ENCODE assay signal across 13 cellular contexts in the genomic region with DNA sequence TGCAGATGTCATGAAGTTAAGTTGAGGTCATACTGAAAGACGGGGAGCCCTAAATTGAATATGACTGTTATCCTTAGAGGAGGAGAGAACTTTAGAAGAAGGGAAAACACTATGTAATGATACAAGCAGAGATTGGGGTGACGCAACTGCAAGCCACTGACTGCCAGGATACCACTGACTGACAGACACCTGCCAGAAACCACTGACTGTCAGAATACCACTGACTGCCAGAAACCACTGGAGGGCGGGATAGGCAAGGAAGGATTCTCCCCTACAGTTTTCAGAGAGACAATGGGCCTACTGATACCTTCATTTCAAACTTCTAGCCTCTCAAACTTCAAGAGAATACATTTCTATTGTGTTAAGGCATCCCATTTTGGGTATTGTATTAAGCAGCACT.
DNase-seq lines count a peak whose midpoint lies in the region; ATAC-seq and TF ChIP-seq lines count a peak whose summit lies in the region.
"Had no signal": no experiment of that assay in that cellular context is flagged by ENCODE, and none has a peak within 500 bp of the region (broad histone marks: within the 10 kb centered on the region; RNA-seq: fewer than 3 reads in every experiment).

No MANE protein-coding gene starts in this region.

- H3K27me3 ChIP-seq in RWPE2 (ENCODE audit: insufficient read depth, poor library complexity, severe bottlenecking) = no peaks in the 10 kb centered on the region
- H3K27me3 ChIP-seq: upper lobe of left lung had no signal

- H3K4me1 ChIP-seq in RWPE2 (ENCODE audit: insufficient read depth, poor library complexity, severe bottlenecking) = no peaks in the 10 kb centered on the region
- H3K4me1 ChIP-seq: upper lobe of left lung had no signal

- intact Hi-C loops in Calu3 (cut with micrococcal nuclease; ENCODE audit: unreplicated experiment) (loop anchor here (2.0 to 5.0 kb wide), 2 partner anchors 160 to 188 kb away; no protein-coding TSS in a partner anchor), left colon (cut with DNase I, micrococcal nuclease) (no loop called here)

- H3K4me3 Mint-ChIP-seq in Calu3 (ENCODE audit: low read depth, unreplicated experiment) = no peak overlapping the region
- no peak overlapping the region for H3K4me3 Mint-ChIP-seq in effector memory CD8-positive, alpha-beta T cell
- H3K4me3 Mint-ChIP-seq in T-helper 17 cell = no peak overlapping the region
- H3K4me3 Mint-ChIP-seq: activated B cell treated with CpG ODN at 0.5 μM for 24 hours had no signal

- H3K36me3 Mint-ChIP-seq in Calu3 (ENCODE audit: insufficient read depth, unreplicated experiment) (no peaks in the 10 kb centered on the region), T-helper 17 cell (ENCODE audit: low read depth) (no peaks in the 10 kb centered on the region)
- no peaks in the 10 kb centered on the region for H3K36me3 Mint-ChIP-seq in effector memory CD8-positive, alpha-beta T cell (ENCODE audit: insufficient read depth)

- H3K9me3 Mint-ChIP-seq in Calu3 (ENCODE audit: low read depth, unreplicated experiment) = no peaks in the 10 kb centered on the region
- peaks cover 10 to 32% of the 10 kb centered on the region in 2 donors for H3K9me3 Mint-ChIP-seq in effector memory CD8-positive, alpha-beta T cell
- H3K9me3 Mint-ChIP-seq: activated B cell treated with CpG ODN at 0.5 μM for 24 hours had no signal

- TF ChIP-seq CTCF in Calu3 (IDR thresholded peaks at IDR 0.05; ENCODE audit: unreplicated experiment) (no peak), RWPE2 (IDR thresholded peaks at IDR 0.05; ENCODE audit: poor library complexity, severe bottlenecking) (peak; percentile 29)

- CTCF ChIA-PET in Calu3 (lab: Charles Lee) = no interaction called here

- BruUV-seq in Calu3 (replicated peaks; lab: Mats Ljungman, UMichigan) = no TSS peak

- no peak overlapping the region for H3K4me3 ChIP-seq in RWPE2 (ENCODE audit: severe bottlenecking)
- H3K4me3 ChIP-seq: upper lobe of left lung had no signal

- H3K27ac Mint-ChIP-seq in Calu3 (ENCODE audit: unreplicated experiment) (no peak overlapping the region), T-helper 17 cell (no peak overlapping the region)
- no peak overlapping the region for H3K27ac Mint-ChIP-seq in effector memory CD8-positive, alpha-beta T cell
- H3K27ac Mint-ChIP-seq: activated B cell treated with CpG ODN at 0.5 μM for 24 hours had no signal

- no peak overlapping the region for H3K27ac ChIP-seq in RWPE2 (ENCODE audit: poor library complexity, severe bottlenecking)
- H3K27ac ChIP-seq: upper lobe of left lung had no signal

- H3K36me3 ChIP-seq in RWPE2 (ENCODE audit: low read depth) = no peaks in the 10 kb centered on the region
- H3K36me3 ChIP-seq: upper lobe of left lung had no signal

- peak; percentile 41 for DNase-seq in Calu3
- no peak for DNase-seq in RWPE2 (ENCODE audit: low spot score)
- peak in 1 of 2 donors; percentile 7 for DNase-seq in left colon
- DNase-seq in effector memory CD8-positive, alpha-beta T cell = no peak
- no peak for DNase-seq in NCI-H2227 treated with DMSO at 0.1 percent for 48 hours (lab: John Stamatoyannopoulos, UW)
- DNase-seq in T-helper 17 cell = no peak
- DNase-seq: activated B cell treated with CpG ODN at 0.5 μM for 24 hours; DND-41; stimulated activated CD4-positive, alpha-beta T cell treated with anti-CD3 and anti-CD28 coated beads, Interleukin-4, amount 100 ng/mL, for 4 hours; upper lobe of left lung had no signal

- H3K9me3 ChIP-seq in RWPE2 (ENCODE audit: severe bottlenecking) (no peaks in the 10 kb centered on the region), T-helper 17 cell (ENCODE audit: control insufficient read depth, low read length, poor library complexity, severe bottlenecking) (no peaks in the 10 kb centered on the region)
- H3K9me3 ChIP-seq: upper lobe of left lung had no signal

- H3K4me1 Mint-ChIP-seq in Calu3 (ENCODE audit: low read depth, unreplicated experiment) (no peaks in the 10 kb centered on the region), T-helper 17 cell (no peaks in the 10 kb centered on the region)
- H3K4me1 Mint-ChIP-seq in effector memory CD8-positive, alpha-beta T cell (ENCODE audit: low read depth in 2 of 2) = no peaks in the 10 kb centered on the region
- H3K4me1 Mint-ChIP-seq: activated B cell treated with CpG ODN at 0.5 μM for 24 hours had no signal

- ATAC-seq in HG02798 (IDR thresholded peaks at IDR 0.05; ENCODE audit: poor library complexity, unreplicated experiment) (peak; percentile 41), RWPE2 (ENCODE audit: low read depth) (no peak), left colon (peak; percentile 38), GM18519 (IDR thresholded peaks at IDR 0.05; ENCODE audit: low FRiP score, unreplicated experiment) (no peak), T-helper 17 cell (no peak)
- ATAC-seq in effector memory CD8-positive, alpha-beta T cell (replicated peaks) = no peak
- ATAC-seq: esophagus mucosa had no signal

- H3K27me3 Mint-ChIP-seq in Calu3 (ENCODE audit: unreplicated experiment) = no peaks in the 10 kb centered on the region
- no peaks in the 10 kb centered on the region for H3K27me3 Mint-ChIP-seq in effector memory CD8-positive, alpha-beta T cell
- no peaks in the 10 kb centered on the region for H3K27me3 Mint-ChIP-seq in T-helper 17 cell
- H3K27me3 Mint-ChIP-seq: activated B cell treated with CpG ODN at 0.5 μM for 24 hours had no signal

Comparison
In these comparisons a context has a peak if more than half of its experiments do, and no peak if none do; other contexts are left out.
1. ATAC-seq: peak in HG02798 (single experiment) and left colon (single experiment); none in RWPE2 (single experiment), GM18519 (single experiment), effector memory CD8-positive, alpha-beta T cell (single experiment) and T-helper 17 cell (single experiment).